In genomic region chr1:27560271-27561125, GRCh38 we compare ENCODE assay signal across 13 cellular contexts. TPM values are rescaled to one million over a fixed set of nuclear protein-coding genes. Genes with fewer than 3 reads are reported as not detected.
DNase-seq lines count a peak whose midpoint lies in the region; ATAC-seq, FAIRE-seq and TF ChIP-seq lines count a peak whose summit lies in the region.
"Had no signal": no experiment of that assay in that cellular context is flagged by ENCODE, and none has a peak within 500 bp of the region (broad histone marks: within the 10 kb centered on the region; RNA-seq: fewer than 3 reads in every experiment).

No MANE protein-coding gene starts in this region.

- no peak for DNase-seq in HFFc6
- no peak for DNase-seq in GM12878 (ENCODE audit: low read depth, low spot score)
- DNase-seq in COR-L47 (lab: John Stamatoyannopoulos, UW), result no peak
- no peak for DNase-seq in activated CD4-positive, alpha-beta T cell treated with anti-CD3 and anti-CD28 coated beads, Interleukin-2, amount 10 ng/mL, durations not matched to agents 24 days and 14 days
- DNase-seq in pancreas, result no peak
- no peak for DNase-seq in COLO829 (ENCODE audit: low spot score)
- DNase-seq: activated T-cell treated with anti-CD3 and anti-CD28 coated beads, Interleukin-2, amount 50 U/mL, for 4 hours; NCI-H446 treated with DMSO at 0.1 percent for 48 hours; stimulated activated CD4-positive, alpha-beta T cell treated with anti-CD3 and anti-CD28 coated beads, Interleukin-4, amount 100 ng/mL, for 4 hours had no signal

- TF ChIP-seq CTCF in HFFc6 (IDR thresholded peaks at IDR 0.05), result no peak
- TF ChIP-seq CTCF in GM12878 (IDR thresholded peaks at IDR 0.05 in 2 of 3, conservative IDR thresholded peaks at IDR 0.05 in 1 of 3; ENCODE audit: control insufficient read depth in 2 of 3, extremely low read depth in 1 of 3, insufficient read depth in 1 of 3, low read depth in 3 of 3, low read length in 3 of 3), result no peak
- no peak for TF ChIP-seq CTCF in pancreas (IDR thresholded peaks at IDR 0.05)

- H3K27ac Mint-ChIP-seq in HFFc6, result peak overlapping the region; percentile 79
- peak overlapping the region; percentile 38 for H3K27ac Mint-ChIP-seq in stimulated activated memory B cell treated with anti-CD40 and anti-IgM and Interleukin-4, amounts not matched to agents 10 μg/mL and 1 μg/mL and 100 μg/mL, for 72 hours
- H3K27ac Mint-ChIP-seq in activated CD4-positive, alpha-beta T cell treated with anti-CD3 and anti-CD28 coated beads, Interleukin-2, amount 10 ng/mL, durations not matched to agents 24 days and 14 days, result no peak overlapping the region
- H3K27ac Mint-ChIP-seq: memory B cell had no signal

- POLR2A ChIA-PET in GM12878 (lab: Charles Lee), result no interaction called here

- SMC1A ChIA-PET in GM12878 (lab: Charles Lee; ENCODE audit: uncharacterized antibody, unreplicated experiment), result interaction anchor here (0.7 to 1.3 kb wide), 2 partner anchors 46 to 102 kb away, joined by 3 to 4 read pairs; no protein-coding TSS in a partner anchor

- no peak overlapping the region for H3K4me2 ChIP-seq in GM12878 (ENCODE audit: control insufficient read depth, insufficient read depth)

- no peak for FAIRE-seq in GM12878 (lab: Jason Lieb, UNC)
- FAIRE-seq in pancreas (lab: Jason Lieb, UNC), result no peak
- FAIRE-seq: endometrium had no signal

- no peaks in the 10 kb centered on the region for H3K9me3 ChIP-seq in GM12878 (replicated peaks; ENCODE audit: control insufficient read depth, insufficient read depth, low read length)
- no peaks in the 10 kb centered on the region for H3K9me3 ChIP-seq in pancreas

- peaks cover 3% of the 10 kb centered on the region for H3K27me3 Mint-ChIP-seq in HFFc6 (ENCODE audit: insufficient read depth)
- H3K27me3 Mint-ChIP-seq in stimulated activated memory B cell treated with anti-CD40 and anti-IgM and Interleukin-4, amounts not matched to agents 10 μg/mL and 1 μg/mL and 100 μg/mL, for 72 hours, result no peaks in the 10 kb centered on the region
- H3K27me3 Mint-ChIP-seq in activated CD4-positive, alpha-beta T cell treated with anti-CD3 and anti-CD28 coated beads, Interleukin-2, amount 10 ng/mL, durations not matched to agents 24 days and 14 days, result no peaks in the 10 kb centered on the region
- H3K27me3 Mint-ChIP-seq: memory B cell had no signal

- no peak overlapping the region for H3K27ac ChIP-seq in GM12878 (ENCODE audit: control insufficient read depth, insufficient read depth)
- H3K27ac ChIP-seq in layer of hippocampus (ENCODE audit: low read depth, low read length), result peak overlapping the region; percentile 82
- peak overlapping the region in 2 of 4 donors; percentile 30 to 44 for H3K27ac ChIP-seq in pancreas

- no peak overlapping the region for H3K4me3 Mint-ChIP-seq in HFFc6
- H3K4me3 Mint-ChIP-seq in stimulated activated memory B cell treated with anti-CD40 and anti-IgM and Interleukin-4, amounts not matched to agents 10 μg/mL and 1 μg/mL and 100 μg/mL, for 72 hours, result no peak overlapping the region
- H3K4me3 Mint-ChIP-seq in activated CD4-positive, alpha-beta T cell treated with anti-CD3 and anti-CD28 coated beads, Interleukin-2, amount 10 ng/mL, durations not matched to agents 24 days and 14 days, result no peak overlapping the region
- H3K4me3 Mint-ChIP-seq: activated T-cell treated with anti-CD3 and anti-CD28 coated beads, Interleukin-2, amount 50 U/mL, for 4 hours; memory B cell had no signal

- TF ChIP-seq EP300 in GM12878 (IDR thresholded peaks at IDR 0.05; ENCODE audit: borderline replicate concordance in 1 of 2, control insufficient read depth in 1 of 2, low read depth in 2 of 2, low read length in 2 of 2), result no peak

- H3K4me1 ChIP-seq in GM12878 (ENCODE audit: control insufficient read depth, insufficient read depth, low read length) (peaks cover 16% of the 10 kb centered on the region), pancreas (peaks cover 22 to 48% (median 24%) of the 10 kb centered on the region in 3 donors)

- H3K4me3 ChIP-seq in GM12878 (no peak overlapping the region), pancreas (no peak overlapping the region)

- H3K36me3 Mint-ChIP-seq in HFFc6 (ENCODE audit: low read depth), result no peaks in the 10 kb centered on the region
- H3K36me3 Mint-ChIP-seq in stimulated activated memory B cell treated with anti-CD40 and anti-IgM and Interleukin-4, amounts not matched to agents 10 μg/mL and 1 μg/mL and 100 μg/mL, for 72 hours, result no peaks in the 10 kb centered on the region
- peaks cover 2% of the 10 kb centered on the region for H3K36me3 Mint-ChIP-seq in activated CD4-positive, alpha-beta T cell treated with anti-CD3 and anti-CD28 coated beads, Interleukin-2, amount 10 ng/mL, durations not matched to agents 24 days and 14 days (ENCODE audit: low read depth)
- H3K36me3 Mint-ChIP-seq: memory B cell had no signal

- BruUV-seq in GM12878 (replicated peaks; lab: Mats Ljungman, UMichigan), result no TSS peak

- H2AFZ ChIP-seq in GM12878 (ENCODE audit: control insufficient read depth, low read depth, low read length), result no peak overlapping the region

- no peaks in the 10 kb centered on the region; the same call in 1 of the 2 replicates for H3K79me2 ChIP-seq in GM12878 (ENCODE audit: control insufficient read depth, insufficient read depth, low read length)

- in situ Hi-C loops in GM12878 (cut with MboI), result loop anchor here (5.0 kb wide), 1 partner anchor 48 kb away; no protein-coding TSS in a partner anchor

- intact Hi-C loops in GM12878 (cut with micrococcal nuclease; ENCODE audit: unreplicated experiment), result no loop called here
- intact Hi-C loops in activated CD4-positive, alpha-beta T cell treated with anti-CD3 and anti-CD28 coated beads, Interleukin-2, amount 10 ng/mL, durations not matched to agents 24 days and 14 days (cut with micrococcal nuclease), result no loop called here
- intact Hi-C loops in pancreas (cut with DNase I), result loop anchor here in 1 of 3 donors (2.0 kb wide), 1 partner anchor 44 kb away; the partner anchor contains the start of gene AHDC1

- TF ChIP-seq POLR2A in GM12878 (IDR thresholded peaks at IDR 0.05; ENCODE audit: low read depth, low read length), result no peak

- WGBS in GM12878 (ENCODE audit: insufficient coverage, insufficient replicate concordance, low lambda C conversion rate, missing lambda C conversion rate), result 48% methylated on average over 13 of the region's 13 CpGs
- 66 to 69% methylated on average over 13 of the region's 13 CpGs for WGBS in pancreas, 2 donors

- H3K36me3 ChIP-seq in GM12878 (ENCODE audit: control insufficient read depth in 2 of 2, insufficient read depth in 2 of 2, low read length in 1 of 2), result peaks cover 0 to 4% of the 10 kb centered on the region in 2 experiments; a peak in 2 of 4 replicates
- H3K36me3 ChIP-seq in pancreas, result no peaks in the 10 kb centered on the region

- CTCF ChIA-PET in GM12878 (lab: Yijun Ruan, JAX), result interaction anchor here (6.7 kb wide), 1 partner anchor 9 kb away, joined by 71 read pairs; no protein-coding TSS in a partner anchor

- no peak overlapping the region for H3K9ac ChIP-seq in GM12878 (ENCODE audit: control insufficient read depth, insufficient read depth, low read length)

- H4K20me1 ChIP-seq in GM12878 (ENCODE audit: control insufficient read depth, insufficient read depth), result no peaks in the 10 kb centered on the region

- ATAC-seq in GM12878 (no peak), pancreas (no peak)
- ATAC-seq in stimulated activated memory B cell treated with anti-CD40 and anti-IgM and Interleukin-4, amounts not matched to agents 10 μg/mL and 1 μg/mL and 100 μg/mL, for 72 hours, result no peak
- ATAC-seq: activated T-cell treated with anti-CD3 and anti-CD28 coated beads, Interleukin-2, amount 50 U/mL, for 4 hours had no signal

- H3K9me3 Mint-ChIP-seq in HFFc6, result no peaks in the 10 kb centered on the region
- H3K9me3 Mint-ChIP-seq in stimulated activated memory B cell treated with anti-CD40 and anti-IgM and Interleukin-4, amounts not matched to agents 10 μg/mL and 1 μg/mL and 100 μg/mL, for 72 hours, result no peaks in the 10 kb centered on the region
- no peaks in the 10 kb centered on the region for H3K9me3 Mint-ChIP-seq in activated CD4-positive, alpha-beta T cell treated with anti-CD3 and anti-CD28 coated beads, Interleukin-2, amount 10 ng/mL, durations not matched to agents 24 days and 14 days
- H3K9me3 Mint-ChIP-seq: activated T-cell treated with anti-CD3 and anti-CD28 coated beads, Interleukin-2, amount 50 U/mL, for 4 hours; memory B cell had no signal

- RAD21 ChIA-PET in GM12878 (lab: Charles Lee; ENCODE audit: unreplicated experiment), result interaction anchor here (2.3 kb wide), 1 partner anchor 102 kb away, joined by 5 read pairs; no protein-coding TSS in a partner anchor

- H3K27me3 ChIP-seq in GM12878 (replicated peaks in 1 of 2; ENCODE audit: control insufficient read depth in 2 of 2, insufficient read depth in 2 of 2, low read length in 1 of 2), result no peaks in the 10 kb centered on the region
- no peaks in the 10 kb centered on the region for H3K27me3 ChIP-seq in layer of hippocampus (ENCODE audit: control insufficient read depth, insufficient read depth, low read length)
- no peaks in the 10 kb centered on the region for H3K27me3 ChIP-seq in pancreas

- TF ChIP-seq RAD21 in GM12878 (IDR thresholded peaks at IDR 0.05; ENCODE audit: insufficient read depth, low read depth, low read length), result no peak

- peaks cover 74% of the 10 kb centered on the region for H3K4me1 Mint-ChIP-seq in HFFc6 (ENCODE audit: low read depth)
- H3K4me1 Mint-ChIP-seq in stimulated activated memory B cell treated with anti-CD40 and anti-IgM and Interleukin-4, amounts not matched to agents 10 μg/mL and 1 μg/mL and 100 μg/mL, for 72 hours, result peaks cover 68% of the 10 kb centered on the region
- H3K4me1 Mint-ChIP-seq in activated CD4-positive, alpha-beta T cell treated with anti-CD3 and anti-CD28 coated beads, Interleukin-2, amount 10 ng/mL, durations not matched to agents 24 days and 14 days, result peaks cover 36% of the 10 kb centered on the region

RNA-seq across cellular contexts. Expression of gene AHDC1, which starts 43.4 kb away (rescaled TPM):
- total RNA-seq in HFFc6 (2021; fragmentation: NEBNext Ultra II Directional; extraction: Animal tissue kit (Norgen Biotek cat#: 25700)), result 10 to 100 TPM; 30.7 to 53.2 (median 34.7) TPM
- 19.7 and 22.3 TPM in 2 replicates for total RNA-seq in GM12878 (2013; cell fraction: nucleolus; rRNA removed)
- 1.1 and 2.0 TPM in 2 replicates for total RNA-seq in GM12878 (2014; rRNA removed)
- total RNA-seq in GM12878 (2014; rRNA removed; fragmentation: Illumina TruSeq; extraction: Trizol), result 0.85 and 1.1 TPM in 2 replicates
- total RNA-seq in GM12878 (2021), result 10.6 and 13.0 TPM in 2 replicates
- polyA plus RNA-seq in GM12878 (2011; ENCODE audit: low read depth), result 2.3 TPM
- polyA plus RNA-seq in GM12878 (2011; rRNA removed), result 1.1 and 1.2 TPM in 2 replicates
- polyA plus RNA-seq in GM12878 (2011; cell fraction: cytosol; rRNA removed), result 1.3 and 1.6 TPM in 2 replicates
- polyA plus RNA-seq in GM12878 (2011; cell fraction: nucleus; rRNA removed), result 7.1 and 10.9 TPM in 2 replicates
- polyA plus RNA-seq in GM12878 (2012), result 4.1 and 6.0 TPM in 2 replicates
- polyA plus RNA-seq in GM12878 (2014; fragmentation: Illumina TruSeq; extraction: Trizol), result 1.3 and 1.9 TPM in 2 replicates
- under 1 TPM; 0.21 to 0.26 TPM for polyA plus RNA-seq in GM12878 (2014; fragmentation: Nextera tagmentation; extraction: Ambion mirVana)
- polyA plus RNA-seq in GM12878 (2014; rRNA removed), result 5.3 and 7.4 TPM in 2 replicates
- 1 to 10 TPM; 1.4 to 2.0 TPM for polyA plus RNA-seq in GM12878 (2016; fragmentation: Nextera tagmentation; extraction: Ambion mirVana)
- polyA minus RNA-seq in GM12878 (2011; rRNA and poly(A)+ RNA removed), result 2.3 and 2.4 TPM in 2 replicates
- polyA minus RNA-seq in GM12878 (2011; cell fraction: cytosol; rRNA and poly(A)+ RNA removed), result 2.8 and 4.8 TPM in 2 replicates
- 3.5 and 4.5 TPM in 2 replicates for polyA minus RNA-seq in GM12878 (2011; cell fraction: nucleus; rRNA and poly(A)+ RNA removed)
- total RNA-seq in activated CD4-positive, alpha-beta T cell treated with anti-CD3 and anti-CD28 coated beads, Interleukin-2, amount 10 ng/mL, durations not matched to agents 24 days and 14 days, result 33.9 and 34.7 TPM in 2 replicates
- total RNA-seq in pancreas, result 10 to 100 TPM; 10.4 to 22.4 (median 13.7) TPM
- polyA plus RNA-seq in pancreas, result 10 to 100 TPM; 16.3 to 27.5 TPM
